In the genomic region with DNA sequence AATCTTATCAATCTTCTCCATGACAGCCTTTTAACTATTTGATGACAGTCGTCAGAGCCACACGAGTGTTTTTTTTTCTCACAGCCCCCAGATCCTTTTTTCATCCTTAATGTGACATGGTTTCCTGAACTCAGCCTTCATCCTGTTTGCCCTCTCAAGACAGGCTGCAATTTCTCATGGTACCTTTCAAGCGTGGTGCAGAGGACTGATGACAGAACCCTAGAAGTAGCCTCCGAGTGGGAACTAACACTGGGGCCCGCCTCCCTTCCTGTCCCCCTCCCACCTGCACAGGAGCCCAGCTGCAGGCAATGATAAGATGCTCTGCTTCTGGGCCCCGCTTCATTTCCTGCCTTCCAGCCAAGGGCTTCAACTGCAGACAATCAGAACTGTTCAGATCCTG, we compare ENCODE assay signal across 1 cellular context.
A peak's percentile ranks its signal among the peaks of the same experiment; 100 is the strongest.
TF ChIP-seq lines count a peak whose summit lies in the region.

No MANE protein-coding gene starts in this region.

TF ChIP-seq in K562, 482 proteins besides CTCF, POLR2A, EP300 and RAD21 (continued from another document and continues in another):
- TF ChIP-seq, protein P1, sequence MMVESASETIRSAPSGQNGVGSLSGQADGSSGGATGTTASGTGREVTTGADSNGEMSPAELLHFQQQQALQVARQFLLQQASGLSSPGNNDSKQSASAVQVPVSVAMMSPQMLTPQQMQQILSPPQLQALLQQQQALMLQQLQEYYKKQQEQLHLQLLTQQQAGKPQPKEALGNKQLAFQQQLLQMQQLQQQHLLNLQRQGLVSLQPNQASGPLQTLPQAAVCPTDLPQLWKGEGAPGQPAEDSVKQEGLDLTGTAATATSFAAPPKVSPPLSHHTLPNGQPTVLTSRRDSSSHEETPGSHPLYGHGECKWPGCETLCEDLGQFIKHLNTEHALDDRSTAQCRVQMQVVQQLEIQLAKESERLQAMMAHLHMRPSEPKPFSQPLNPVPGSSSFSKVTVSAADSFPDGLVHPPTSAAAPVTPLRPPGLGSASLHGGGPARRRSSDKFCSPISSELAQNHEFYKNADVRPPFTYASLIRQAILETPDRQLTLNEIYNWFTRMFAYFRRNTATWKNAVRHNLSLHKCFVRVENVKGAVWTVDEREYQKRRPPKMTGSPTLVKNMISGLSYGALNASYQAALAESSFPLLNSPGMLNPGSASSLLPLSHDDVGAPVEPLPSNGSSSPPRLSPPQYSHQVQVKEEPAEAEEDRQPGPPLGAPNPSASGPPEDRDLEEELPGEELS (CRISPR knock-in tag; IDR thresholded peaks at IDR 0.05; ENCODE audit: borderline replicate concordance) = no peak
- peak in 1 of 2 experiments; percentile 89; a peak in 2 of 4 replicates for TF ChIP-seq ZMIZ1 (IDR thresholded peaks at IDR 0.05; ENCODE audit: low read depth in 2 of 2, low read length in 2 of 2)
- no peak for TF ChIP-seq CGGBP1 (CRISPR knock-in tag; IDR thresholded peaks at IDR 0.05)
- no peak for TF ChIP-seq RBBP5 (IDR thresholded peaks at IDR 0.05; ENCODE audit: borderline replicate concordance, insufficient read depth, low read length, poor library complexity, severe bottlenecking)
- 0 out of 2 replicates have a peak, but pooled peaks have one; percentile 7 for TF ChIP-seq ZNF239 (CRISPR knock-in tag; IDR thresholded peaks at IDR 0.05)
- TF ChIP-seq ARID3A (IDR thresholded peaks at IDR 0.05; ENCODE audit: borderline replicate concordance, low read depth, low read length) = peak; percentile 63; the same call in 1 of the 2 replicates
- TF ChIP-seq HDAC1 (IDR thresholded peaks at IDR 0.05) = peak in 1 of 2 experiments; percentile 76; a peak in 2 of 4 replicates
- no peak for TF ChIP-seq HNRNPUL1 (IDR thresholded peaks at IDR 0.05; ENCODE audit: low read length)
- no peak for TF ChIP-seq NFRKB (IDR thresholded peaks at IDR 0.05; ENCODE audit: low read depth)
- TF ChIP-seq, protein P2, sequence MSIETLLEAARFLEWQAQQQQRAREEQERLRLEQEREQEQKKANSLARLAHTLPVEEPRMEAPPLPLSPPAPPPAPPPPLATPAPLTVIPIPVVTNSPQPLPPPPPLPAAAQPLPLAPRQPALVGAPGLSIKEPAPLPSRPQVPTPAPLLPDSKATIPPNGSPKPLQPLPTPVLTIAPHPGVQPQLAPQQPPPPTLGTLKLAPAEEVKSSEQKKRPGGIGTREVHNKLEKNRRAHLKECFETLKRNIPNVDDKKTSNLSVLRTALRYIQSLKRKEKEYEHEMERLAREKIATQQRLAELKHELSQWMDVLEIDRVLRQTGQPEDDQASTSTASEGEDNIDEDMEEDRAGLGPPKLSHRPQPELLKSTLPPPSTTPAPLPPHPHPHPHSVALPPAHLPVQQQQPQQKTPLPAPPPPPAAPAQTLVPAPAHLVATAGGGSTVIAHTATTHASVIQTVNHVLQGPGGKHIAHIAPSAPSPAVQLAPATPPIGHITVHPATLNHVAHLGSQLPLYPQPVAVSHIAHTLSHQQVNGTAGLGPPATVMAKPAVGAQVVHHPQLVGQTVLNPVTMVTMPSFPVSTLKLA (conservative IDR thresholded peaks at IDR 0.05) = 0 out of 4 replicates have a peak, but pooled peaks of 1 of the 2 experiments have one; percentile 28
- no peak for TF ChIP-seq RBM17 (IDR thresholded peaks at IDR 0.05; ENCODE audit: borderline replicate concordance, low read depth, low read length)
- TF ChIP-seq EP400 (IDR thresholded peaks at IDR 0.05) = no peak
- TF ChIP-seq, protein P3, sequence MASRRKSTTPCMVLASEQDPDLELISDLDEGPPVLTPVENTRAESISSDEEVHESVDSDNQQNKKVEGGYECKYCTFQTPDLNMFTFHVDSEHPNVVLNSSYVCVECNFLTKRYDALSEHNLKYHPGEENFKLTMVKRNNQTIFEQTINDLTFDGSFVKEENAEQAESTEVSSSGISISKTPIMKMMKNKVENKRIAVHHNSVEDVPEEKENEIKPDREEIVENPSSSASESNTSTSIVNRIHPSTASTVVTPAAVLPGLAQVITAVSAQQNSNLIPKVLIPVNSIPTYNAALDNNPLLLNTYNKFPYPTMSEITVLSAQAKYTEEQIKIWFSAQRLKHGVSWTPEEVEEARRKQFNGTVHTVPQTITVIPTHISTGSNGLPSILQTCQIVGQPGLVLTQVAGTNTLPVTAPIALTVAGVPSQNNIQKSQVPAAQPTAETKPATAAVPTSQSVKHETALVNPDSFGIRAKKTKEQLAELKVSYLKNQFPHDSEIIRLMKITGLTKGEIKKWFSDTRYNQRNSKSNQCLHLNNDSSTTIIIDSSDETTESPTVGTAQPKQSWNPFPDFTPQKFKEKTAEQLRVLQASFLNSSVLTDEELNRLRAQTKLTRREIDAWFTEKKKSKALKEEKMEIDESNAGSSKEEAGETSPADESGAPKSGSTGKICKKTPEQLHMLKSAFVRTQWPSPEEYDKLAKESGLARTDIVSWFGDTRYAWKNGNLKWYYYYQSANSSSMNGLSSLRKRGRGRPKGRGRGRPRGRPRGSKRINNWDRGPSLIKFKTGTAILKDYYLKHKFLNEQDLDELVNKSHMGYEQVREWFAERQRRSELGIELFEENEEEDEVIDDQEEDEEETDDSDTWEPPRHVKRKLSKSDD (conservative IDR thresholded peaks at IDR 0.05; ENCODE audit: low read length) = no peak
- TF ChIP-seq CREB1 (IDR thresholded peaks at IDR 0.05) = peak; percentile 47; the same call in 1 of the 2 replicates
- 0 out of 2 replicates have a peak, but pooled peaks have one; percentile 24 for TF ChIP-seq CREB1 (CRISPR knock-in tag; IDR thresholded peaks at IDR 0.05)
- TF ChIP-seq NCOA2 (IDR thresholded peaks at IDR 0.05; ENCODE audit: partially characterized antibody in 2 of 2) = no peak
- TF ChIP-seq ZNF583 (CRISPR knock-in tag; IDR thresholded peaks at IDR 0.05) = no peak
- no peak for TF ChIP-seq RBM25 (IDR thresholded peaks at IDR 0.05; ENCODE audit: low read depth, low read length, severe bottlenecking)
- no peak for TF ChIP-seq ATF6 (CRISPR knock-in tag; IDR thresholded peaks at IDR 0.05)
- TF ChIP-seq E2F3 (CRISPR knock-in tag; IDR thresholded peaks at IDR 0.05) = no peak
- no peak for TF ChIP-seq ZBED1 (IDR thresholded peaks at IDR 0.05)
- TF ChIP-seq VEZF1 (CRISPR knock-in tag; IDR thresholded peaks at IDR 0.05) = peak; percentile 78
- no peak for TF ChIP-seq MCM2 (IDR thresholded peaks at IDR 0.05; ENCODE audit: low read depth)
- no peak for TF ChIP-seq U2AF2 (optimal IDR thresholded peaks at IDR 0.05; ENCODE audit: low read depth, low read length)
- TF ChIP-seq, protein P4, sequence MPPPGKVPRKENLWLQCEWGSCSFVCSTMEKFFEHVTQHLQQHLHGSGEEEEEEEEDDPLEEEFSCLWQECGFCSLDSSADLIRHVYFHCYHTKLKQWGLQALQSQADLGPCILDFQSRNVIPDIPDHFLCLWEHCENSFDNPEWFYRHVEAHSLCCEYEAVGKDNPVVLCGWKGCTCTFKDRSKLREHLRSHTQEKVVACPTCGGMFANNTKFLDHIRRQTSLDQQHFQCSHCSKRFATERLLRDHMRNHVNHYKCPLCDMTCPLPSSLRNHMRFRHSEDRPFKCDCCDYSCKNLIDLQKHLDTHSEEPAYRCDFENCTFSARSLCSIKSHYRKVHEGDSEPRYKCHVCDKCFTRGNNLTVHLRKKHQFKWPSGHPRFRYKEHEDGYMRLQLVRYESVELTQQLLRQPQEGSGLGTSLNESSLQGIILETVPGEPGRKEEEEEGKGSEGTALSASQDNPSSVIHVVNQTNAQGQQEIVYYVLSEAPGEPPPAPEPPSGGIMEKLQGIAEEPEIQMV (tag; conservative IDR thresholded peaks at IDR 0.05; ENCODE audit: low read depth) = no peak
- no peak for TF ChIP-seq SP2 (IDR thresholded peaks at IDR 0.05; ENCODE audit: extremely low read depth, low read depth, low read length, poor library complexity, severe bottlenecking)
- no peak for TF ChIP-seq GABPB2 (CRISPR knock-in tag; conservative IDR thresholded peaks at IDR 0.05)
- no peak for TF ChIP-seq ZNF511 (CRISPR knock-in tag; IDR thresholded peaks at IDR 0.05)
- TF ChIP-seq CHCHD3 (CRISPR knock-in tag; IDR thresholded peaks at IDR 0.05) = no peak
- TF ChIP-seq XRCC3 (IDR thresholded peaks at IDR 0.05) = no peak
- no peak for TF ChIP-seq FOS (IDR thresholded peaks at IDR 0.05; ENCODE audit: extremely low read depth, insufficient read length)
- TF ChIP-seq YBX1 (IDR thresholded peaks at IDR 0.05) = no peak
- 0 out of 2 replicates have a peak, but pooled peaks have one; percentile 13 for TF ChIP-seq JUN (IDR thresholded peaks at IDR 0.05; ENCODE audit: borderline replicate concordance, low read depth, low read length)
- TF ChIP-seq JUN (CRISPR knock-in tag; IDR thresholded peaks at IDR 0.05; ENCODE audit: borderline replicate concordance) = no peak
- TF ChIP-seq PTRF (tag; IDR thresholded peaks at IDR 0.05) = no peak
- TF ChIP-seq ZNF324 (CRISPR knock-in tag; IDR thresholded peaks at IDR 0.05) = no peak
- peak; percentile 82 for TF ChIP-seq SMAD4 (CRISPR knock-in tag; conservative IDR thresholded peaks at IDR 0.05)
- no peak for TF ChIP-seq TFAM (CRISPR knock-in tag; conservative IDR thresholded peaks at IDR 0.05)
- TF ChIP-seq, protein P5, sequence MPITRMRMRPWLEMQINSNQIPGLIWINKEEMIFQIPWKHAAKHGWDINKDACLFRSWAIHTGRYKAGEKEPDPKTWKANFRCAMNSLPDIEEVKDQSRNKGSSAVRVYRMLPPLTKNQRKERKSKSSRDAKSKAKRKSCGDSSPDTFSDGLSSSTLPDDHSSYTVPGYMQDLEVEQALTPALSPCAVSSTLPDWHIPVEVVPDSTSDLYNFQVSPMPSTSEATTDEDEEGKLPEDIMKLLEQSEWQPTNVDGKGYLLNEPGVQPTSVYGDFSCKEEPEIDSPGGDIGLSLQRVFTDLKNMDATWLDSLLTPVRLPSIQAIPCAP (CRISPR knock-in tag; IDR thresholded peaks at IDR 0.05; ENCODE audit: borderline replicate concordance) = no peak
- no peak for TF ChIP-seq STAG1 (CRISPR knock-in tag; IDR thresholded peaks at IDR 0.05; ENCODE audit: borderline replicate concordance)
- TF ChIP-seq DNMT1 (IDR thresholded peaks at IDR 0.05) = no peak
- TF ChIP-seq COPS2 (conservative IDR thresholded peaks at IDR 0.05) = no peak
- no peak for TF ChIP-seq HMG20A (CRISPR knock-in tag; conservative IDR thresholded peaks at IDR 0.05)
- TF ChIP-seq ZNF311 (CRISPR knock-in tag; IDR thresholded peaks at IDR 0.05) = no peak
- no peak for TF ChIP-seq ZFX (CRISPR knock-in tag; IDR thresholded peaks at IDR 0.05)
